37 cellular contexts compared by ENCODE assay signal in the genomic region with DNA sequence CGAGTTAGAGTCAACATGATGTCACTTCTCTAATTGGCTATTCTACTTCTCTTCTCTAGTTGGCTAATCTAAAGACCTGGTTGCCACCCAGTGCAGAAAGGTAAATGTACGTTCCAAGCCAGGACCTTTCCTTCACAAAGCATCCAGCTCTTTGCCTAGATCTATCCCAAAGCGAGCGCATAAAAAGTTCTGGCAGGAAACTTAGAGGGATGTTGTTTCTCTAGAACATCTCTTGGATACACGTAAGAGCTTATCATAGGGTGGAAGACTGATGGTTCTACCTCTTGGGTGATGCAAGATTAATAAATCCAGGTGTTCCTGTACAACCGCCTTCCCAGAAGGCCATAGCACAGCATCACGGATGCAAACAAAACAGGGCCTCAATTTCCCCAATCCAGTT. TPM values are rescaled to one million over a fixed set of nuclear protein-coding genes. Genes with fewer than 3 reads are reported as not detected.
"Had no signal": no experiment of that assay in that cellular context is flagged by ENCODE, and none has a peak within 500 bp of the region (broad histone marks: within the 10 kb centered on the region; RNA-seq: fewer than 3 reads in every experiment).

A gene (minus strand): TSS at position 101 of the 400 bp plus-strand sequence. CDS start 84 bp downstream, at position 17.

- H3K4me3 ChIP-seq: adrenal gland, body of pancreas, breast epithelium had no signal

- ATAC-seq: activated CD8-positive, alpha-beta T cell treated with anti-CD3 and anti-CD28 coated beads for 36 hours; activated naive CD4-positive, alpha-beta T cell treated with anti-CD3 and anti-CD28 coated beads, Interleukin-2, amount 50 U/mL, for 72 hours; activated T-cell treated with anti-CD3 and anti-CD28 coated beads, Interleukin-2, amount 50 U/mL, for 4 hours; activated T-cell treated with anti-CD3 and anti-CD28 coated beads, Interleukin-2, amount 50 U/mL, for 72 hours; activated T-helper 17 cell treated with anti-CD3 and anti-CD28 coated beads, Interleukin-2, amount 50 U/mL, for 72 hours; body of pancreas had no signal

- H3K36me3 Mint-ChIP-seq: activated CD4-positive, alpha-beta memory T cell treated with anti-CD3 and anti-CD28 coated beads for 36 hours; activated naive CD4-positive, alpha-beta T cell treated with anti-CD3 and anti-CD28 coated beads, Interleukin-2, amount 50 U/mL, for 72 hours; activated naive CD8-positive, alpha-beta T cell treated with anti-CD3 and anti-CD28 coated beads for 36 hours had no signal

- H3K36me3 ChIP-seq: adrenal gland, brain microvascular endothelial cell, breast epithelium had no signal

- H3K9me3 ChIP-seq: adrenal gland, body of pancreas, breast epithelium had no signal

- H3K27me3 ChIP-seq: adrenal gland, body of pancreas, brain microvascular endothelial cell, breast epithelium had no signal

- H3K9me3 Mint-ChIP-seq: activated B cell treated with CpG ODN at 0.5 μM for 24 hours; activated CD4-positive, alpha-beta memory T cell treated with anti-CD3 and anti-CD28 coated beads for 36 hours; activated CD4-positive, alpha-beta T cell treated with anti-CD3 and anti-CD28 coated beads, Interleukin-2, amount 10 ng/mL, durations not matched to agents 24 days and 14 days; activated CD8-positive, alpha-beta T cell treated with anti-CD3 and anti-CD28 coated beads for 36 hours; activated naive CD4-positive, alpha-beta T cell treated with anti-CD3 and anti-CD28 coated beads for 36 hours; activated naive CD4-positive, alpha-beta T cell treated with anti-CD3 and anti-CD28 coated beads, Interleukin-2, amount 50 U/mL, for 72 hours; activated naive CD8-positive, alpha-beta T cell treated with anti-CD3 and anti-CD28 coated beads for 36 hours; activated T-cell treated with anti-CD3 and anti-CD28 coated beads, Interleukin-2, amount 50 U/mL, for 4 hours; activated T-cell treated with anti-CD3 and anti-CD28 coated beads, Interleukin-2, amount 50 U/mL, for 72 hours; activated T-helper 1 cell treated with anti-CD3 and anti-CD28 coated beads, Interleukin-12 subunit alpha, Interleukin-12 subunit beta, Interleukin-2, Interleukin-4 antibody, amounts not matched to agents 30 ng/mL and 10 ng/mL and 1 ng/mL, durations not matched to agents 14 hours and 24 hours and 36 hours; activated T-helper 17 cell treated with anti-CD3 and anti-CD28 coated beads, Interleukin-2, amount 50 U/mL, for 72 hours; T-helper 2 cell treated with Interferon-gamma antibody and Interleukin-4, amounts not matched to agents 5 μg/mL and 100 μg/mL, for 36 hours had no signal

- H3K27ac ChIP-seq: adrenal gland, body of pancreas, brain microvascular endothelial cell, breast epithelium, VCaP had no signal

- H3K4me1 Mint-ChIP-seq: activated T-helper 17 cell treated with anti-CD3 and anti-CD28 coated beads, Interleukin-2, amount 50 U/mL, for 72 hours had no signal

- H3K4me3 Mint-ChIP-seq: activated B cell treated with CpG ODN at 0.5 μM for 24 hours; activated CD4-positive, alpha-beta memory T cell treated with anti-CD3 and anti-CD28 coated beads for 36 hours; activated CD4-positive, alpha-beta T cell treated with anti-CD3 and anti-CD28 coated beads, Interleukin-2, amount 10 ng/mL, durations not matched to agents 24 days and 14 days; activated CD8-positive, alpha-beta T cell treated with anti-CD3 and anti-CD28 coated beads for 36 hours; activated naive CD4-positive, alpha-beta T cell treated with anti-CD3 and anti-CD28 coated beads for 36 hours; activated naive CD8-positive, alpha-beta T cell treated with anti-CD3 and anti-CD28 coated beads for 36 hours; activated T-cell treated with anti-CD3 and anti-CD28 coated beads, Interleukin-2, amount 50 U/mL, for 4 hours; activated T-cell treated with anti-CD3 and anti-CD28 coated beads, Interleukin-2, amount 50 U/mL, for 72 hours; activated T-helper 1 cell treated with anti-CD3 and anti-CD28 coated beads, Interleukin-12 subunit alpha, Interleukin-12 subunit beta, Interleukin-2, Interleukin-4 antibody, amounts not matched to agents 30 ng/mL and 10 ng/mL and 1 ng/mL, durations not matched to agents 14 hours and 24 hours and 36 hours; T-helper 2 cell treated with Interferon-gamma antibody and Interleukin-4, amounts not matched to agents 5 μg/mL and 100 μg/mL, for 36 hours had no signal

- DNase-seq: activated B cell treated with CpG ODN at 0.5 μM for 24 hours; activated CD4-positive, alpha-beta memory T cell treated with anti-CD3 and anti-CD28 coated beads for 36 hours; activated CD4-positive, alpha-beta T cell treated with anti-CD3 and anti-CD28 coated beads for 4 hours; activated CD4-positive, alpha-beta T cell treated with anti-CD3 and anti-CD28 coated beads, Interleukin-2, amount 10 ng/mL, durations not matched to agents 24 days and 14 days; activated CD4-positive, alpha-beta T cell treated with anti-CD3 and anti-CD28 coated beads, Interleukin-2, amount 50 U/mL, for 1 hour; activated CD4-positive, alpha-beta T cell treated with anti-CD3 and anti-CD28 coated beads, Interleukin-2, amount 50 U/mL, for 4 hours; activated CD4-positive, CD25-positive, alpha-beta regulatory T cell treated with anti-CD3 and anti-CD28 coated beads, Interleukin-2, amount 50 U/mL, for 72 hours; activated CD8-positive, alpha-beta memory T cell treated with anti-CD3 and anti-CD28 coated beads, Interleukin-2, amount 50 U/mL, for 4 hours; activated CD8-positive, alpha-beta T cell treated with anti-CD3 and anti-CD28 coated beads for 36 hours; activated effector memory CD4-positive, alpha-beta T cell treated with anti-CD3 and anti-CD28 coated beads, Interleukin-2, amount 50 U/mL, for 16 hours; activated gamma-delta T cell treated with Interleukin-2 at 50 U/mL for 16 hours; activated naive CD4-positive, alpha-beta T cell; activated naive CD4-positive, alpha-beta T cell treated with anti-CD3 and anti-CD28 coated beads for 36 hours; activated naive CD4-positive, alpha-beta T cell treated with anti-CD3 and anti-CD28 coated beads, Interleukin-2, amount 50 U/mL, for 16 hours; activated naive CD8-positive, alpha-beta T cell treated with anti-CD3 and anti-CD28 coated beads for 36 hours; activated T-cell treated with anti-CD3 and anti-CD28 coated beads for 4 hours; activated T-cell treated with anti-CD3 and anti-CD28 coated beads, Interleukin-2, amount 50 U/mL, for 1 hour; activated T-cell treated with anti-CD3 and anti-CD28 coated beads, Interleukin-2, amount 50 U/mL, for 4 hours; activated T-cell treated with anti-CD3 and anti-CD28 coated beads, Interleukin-2, amount 50 U/mL, for 72 hours; adrenal gland; amniotic stem cell; aorta; body of pancreas; brain microvascular endothelial cell; central memory CD4-positive, alpha-beta T cell; T-helper 2 cell; T-helper 9 cell had no signal

- H3K27ac Mint-ChIP-seq: activated B cell treated with CpG ODN at 0.5 μM for 24 hours; activated CD4-positive, alpha-beta memory T cell treated with anti-CD3 and anti-CD28 coated beads for 36 hours; activated CD4-positive, alpha-beta T cell treated with anti-CD3 and anti-CD28 coated beads, Interleukin-2, amount 10 ng/mL, durations not matched to agents 24 days and 14 days; activated CD8-positive, alpha-beta T cell treated with anti-CD3 and anti-CD28 coated beads for 36 hours; activated naive CD4-positive, alpha-beta T cell treated with anti-CD3 and anti-CD28 coated beads for 36 hours; activated naive CD4-positive, alpha-beta T cell treated with anti-CD3 and anti-CD28 coated beads, Interleukin-2, amount 50 U/mL, for 72 hours; activated naive CD8-positive, alpha-beta T cell treated with anti-CD3 and anti-CD28 coated beads for 36 hours; activated T-cell treated with anti-CD3 and anti-CD28 coated beads, Interleukin-2, amount 50 U/mL, for 72 hours; activated T-helper 1 cell treated with anti-CD3 and anti-CD28 coated beads, Interleukin-12 subunit alpha, Interleukin-12 subunit beta, Interleukin-2, Interleukin-4 antibody, amounts not matched to agents 30 ng/mL and 10 ng/mL and 1 ng/mL, durations not matched to agents 14 hours and 24 hours and 36 hours; activated T-helper 17 cell treated with anti-CD3 and anti-CD28 coated beads, Interleukin-2, amount 50 U/mL, for 72 hours; T-helper 2 cell treated with Interferon-gamma antibody and Interleukin-4, amounts not matched to agents 5 μg/mL and 100 μg/mL, for 36 hours had no signal

- H3K4me1 ChIP-seq: adrenal gland, breast epithelium had no signal

- H3K27me3 Mint-ChIP-seq: activated B cell treated with CpG ODN at 0.5 μM for 24 hours; activated CD4-positive, alpha-beta memory T cell treated with anti-CD3 and anti-CD28 coated beads for 36 hours; activated CD4-positive, alpha-beta T cell treated with anti-CD3 and anti-CD28 coated beads, Interleukin-2, amount 10 ng/mL, durations not matched to agents 24 days and 14 days; activated CD8-positive, alpha-beta T cell treated with anti-CD3 and anti-CD28 coated beads for 36 hours; activated naive CD8-positive, alpha-beta T cell treated with anti-CD3 and anti-CD28 coated beads for 36 hours; activated T-helper 17 cell treated with anti-CD3 and anti-CD28 coated beads, Interleukin-2, amount 50 U/mL, for 72 hours had no signal

RNA-seq across cellular contexts. Expression of the gene that starts here (rescaled TPM):
- total RNA-seq: activated B cell treated with CpG ODN at 0.5 μM for 24 hours; activated CD4-positive, alpha-beta memory T cell treated with anti-CD3 and anti-CD28 coated beads for 36 hours; activated CD4-positive, alpha-beta T cell treated with anti-CD3 and anti-CD28 coated beads, Interleukin-2, amount 10 ng/mL, durations not matched to agents 24 days and 14 days; activated CD8-positive, alpha-beta memory T cell treated with anti-CD3 and anti-CD28 coated beads for 36 hours; activated CD8-positive, alpha-beta T cell treated with anti-CD3 and anti-CD28 coated beads for 36 hours; activated naive CD4-positive, alpha-beta T cell treated with anti-CD3 and anti-CD28 coated beads for 36 hours; activated naive CD4-positive, alpha-beta T cell treated with anti-CD3 and anti-CD28 coated beads, Interleukin-2, amount 50 U/mL, for 72 hours; activated naive CD8-positive, alpha-beta T cell treated with anti-CD3 and anti-CD28 coated beads for 36 hours; activated T-cell treated with anti-CD3 and anti-CD28 coated beads, Interleukin-2, amount 50 U/mL, for 4 hours; activated T-cell treated with anti-CD3 and anti-CD28 coated beads, Interleukin-2, amount 50 U/mL, for 72 hours; activated T-helper 1 cell treated with anti-CD3 and anti-CD28 coated beads, Interleukin-12 subunit alpha, Interleukin-12 subunit beta, Interleukin-2, Interleukin-4 antibody, amounts not matched to agents 30 ng/mL and 10 ng/mL and 1 ng/mL, durations not matched to agents 14 hours and 24 hours and 36 hours; activated T-helper 17 cell treated with anti-CD3 and anti-CD28 coated beads, Interleukin-2, amount 50 U/mL, for 72 hours; adrenal gland; aorta; astrocyte; body of pancreas; breast epithelium; cardiac septum; cerebellum had no signal
- polyA plus RNA-seq: adrenal gland, aorta had no signal
